8 cellular contexts compared by ENCODE assay signal in the genomic region with DNA sequence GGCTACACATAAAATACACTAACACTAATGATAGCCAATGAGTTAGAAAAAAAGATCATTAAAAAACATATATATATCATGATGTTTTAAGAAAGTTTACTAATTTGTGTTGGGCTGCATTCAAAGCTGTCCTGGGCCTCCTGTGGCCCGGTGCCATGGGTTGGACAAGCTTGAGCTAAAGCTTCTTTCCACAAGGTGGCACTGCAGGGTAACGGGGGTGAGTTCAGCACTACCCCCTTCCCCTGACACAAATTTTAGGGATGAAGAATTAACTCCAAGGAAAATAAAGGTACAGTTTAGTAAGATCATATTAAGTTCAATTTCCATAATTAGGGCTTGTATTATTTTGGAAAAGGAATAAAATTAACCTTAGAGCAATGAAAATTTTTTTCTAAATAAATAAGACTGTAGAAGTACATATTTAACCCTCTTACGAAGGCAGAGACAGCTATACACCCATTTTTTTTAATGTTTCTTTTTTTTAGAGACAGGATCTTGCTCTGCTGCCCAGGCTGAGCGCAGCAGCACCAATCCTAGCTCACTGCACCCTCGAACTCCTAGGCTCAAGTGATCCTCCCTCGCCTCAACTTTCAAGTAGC. TPM values are rescaled to one million over a fixed set of nuclear protein-coding genes. Genes with fewer than 3 reads are reported as not detected.
DNase-seq lines count a peak whose midpoint lies in the region; ATAC-seq and TF ChIP-seq lines count a peak whose summit lies in the region.

No MANE protein-coding gene starts in this region.

- peak; percentile 91 for ATAC-seq in activated CD4-positive, alpha-beta T cell treated with anti-CD3 and anti-CD28 coated beads for 36 hours
- ATAC-seq in left lobe of liver (peak; percentile 98), HG03039 (IDR thresholded peaks at IDR 0.05; ENCODE audit: unreplicated experiment) (no peak)

- POLR2A ChIA-PET in activated CD4-positive, alpha-beta T cell treated with anti-CD3 and anti-CD28 coated beads for 36 hours (lab: Charles Lee) = interaction anchor here (0.9 kb wide), 1 partner anchor 11 kb away, joined by 3 read pairs; no protein-coding TSS in a partner anchor

- H3K27me3 Mint-ChIP-seq in activated CD4-positive, alpha-beta T cell treated with anti-CD3 and anti-CD28 coated beads for 36 hours = no peaks in the 10 kb centered on the region
- H3K27me3 Mint-ChIP-seq in chondrocyte (ENCODE audit: low read depth) = no peaks in the 10 kb centered on the region

- H3K4me1 Mint-ChIP-seq in activated CD4-positive, alpha-beta T cell treated with anti-CD3 and anti-CD28 coated beads for 36 hours = peaks cover 15% of the 10 kb centered on the region
- peaks cover 14% of the 10 kb centered on the region for H3K4me1 Mint-ChIP-seq in chondrocyte (ENCODE audit: low read depth)

- CTCF ChIA-PET in activated CD4-positive, alpha-beta T cell treated with anti-CD3 and anti-CD28 coated beads for 36 hours (lab: Charles Lee) = interaction anchor here (0.5 to 5.2 kb wide), 35 partner anchors 9 to 281 kb away, joined by 3 to 41 read pairs (median 4); no protein-coding TSS in a partner anchor

- DNase-seq in activated gamma-delta T cell treated with Interleukin-2 at 50 U/mL for 16 hours = peak; percentile 66
- DNase-seq in activated gamma-delta T cell (lab: John Stamatoyannopoulos, UW) = no peak
- DNase-seq in NCI-H2227 treated with DMSO at 0.1 percent for 48 hours (lab: John Stamatoyannopoulos, UW) = peak; percentile 53
- DNase-seq in activated CD4-positive, alpha-beta T cell treated with anti-CD3 and anti-CD28 coated beads for 36 hours = peak; percentile 82
- no peak for DNase-seq in chondrocyte (ENCODE audit: low spot score)
- DNase-seq in left lobe of liver (ENCODE audit: low spot score) = peak; percentile 82
- peak; percentile 21 to 49 (median 25) for DNase-seq in stimulated activated CD4-positive, alpha-beta T cell treated with anti-CD3 and anti-CD28 coated beads, TNF-alpha, amount 100 ng/mL, for 1 hour (ENCODE audit: low read depth in 3 of 3, low spot score in 1 of 3)

- no peaks in the 10 kb centered on the region for H3K9me3 Mint-ChIP-seq in activated CD4-positive, alpha-beta T cell treated with anti-CD3 and anti-CD28 coated beads for 36 hours (ENCODE audit: low read depth)
- H3K9me3 Mint-ChIP-seq in chondrocyte (ENCODE audit: low read depth) = no peaks in the 10 kb centered on the region

- H3K4me3 Mint-ChIP-seq in activated CD4-positive, alpha-beta T cell treated with anti-CD3 and anti-CD28 coated beads for 36 hours = no peak overlapping the region
- H3K4me3 Mint-ChIP-seq in chondrocyte (ENCODE audit: unreplicated experiment) = no peak overlapping the region

- H3K27ac Mint-ChIP-seq in activated CD4-positive, alpha-beta T cell treated with anti-CD3 and anti-CD28 coated beads for 36 hours = no peak overlapping the region
- no peak overlapping the region for H3K27ac Mint-ChIP-seq in chondrocyte (ENCODE audit: unreplicated experiment)

- intact Hi-C loops in activated CD4-positive, alpha-beta T cell treated with anti-CD3 and anti-CD28 coated beads for 36 hours (cut with DNase I, micrococcal nuclease) = loop anchor here (1.0 to 10.0 kb wide), 7 partner anchors 38 to 269 kb away; partner anchors contain the start of gene PPP1R13B (in 1 of the 2)

- no peaks in the 10 kb centered on the region for H3K36me3 Mint-ChIP-seq in activated CD4-positive, alpha-beta T cell treated with anti-CD3 and anti-CD28 coated beads for 36 hours (ENCODE audit: low read depth)
- H3K36me3 Mint-ChIP-seq in chondrocyte (ENCODE audit: low read depth) = no peaks in the 10 kb centered on the region

- peak; percentile 96 for TF ChIP-seq CTCF in chondrocyte (IDR thresholded peaks at IDR 0.05)

RNA-seq across cellular contexts. Expression of gene PPP1R13B, which starts 38.9 kb away (rescaled TPM):
- total RNA-seq in activated CD4-positive, alpha-beta T cell treated with anti-CD3 and anti-CD28 coated beads for 36 hours = 10 to 100 TPM in 1 of 2 experiments, 1 to 10 TPM in 1; 9.3 to 10.3 TPM
- total RNA-seq in chondrocyte = 6.6 to 10.1 TPM (median 9.1 TPM) in 3 replicates
- total RNA-seq in left lobe of liver = 15.3 TPM

Comparison
In these comparisons a context has a peak if more than half of its experiments do, and no peak if none do; other contexts are left out.
1. DNase-seq: peak in activated gamma-delta T cell treated with Interleukin-2 at 50 U/mL for 16 hours (single experiment), NCI-H2227 treated with DMSO at 0.1 percent for 48 hours (single experiment), activated CD4-positive, alpha-beta T cell treated with anti-CD3 and anti-CD28 coated beads for 36 hours (single experiment), left lobe of liver (single experiment) and stimulated activated CD4-positive, alpha-beta T cell treated with anti-CD3 and anti-CD28 coated beads, TNF-alpha, amount 100 ng/mL, for 1 hour (3 of 3); none in activated gamma-delta T cell (single experiment) and chondrocyte (single experiment).